10 cellular contexts compared by ENCODE assay signal in the genomic region with DNA sequence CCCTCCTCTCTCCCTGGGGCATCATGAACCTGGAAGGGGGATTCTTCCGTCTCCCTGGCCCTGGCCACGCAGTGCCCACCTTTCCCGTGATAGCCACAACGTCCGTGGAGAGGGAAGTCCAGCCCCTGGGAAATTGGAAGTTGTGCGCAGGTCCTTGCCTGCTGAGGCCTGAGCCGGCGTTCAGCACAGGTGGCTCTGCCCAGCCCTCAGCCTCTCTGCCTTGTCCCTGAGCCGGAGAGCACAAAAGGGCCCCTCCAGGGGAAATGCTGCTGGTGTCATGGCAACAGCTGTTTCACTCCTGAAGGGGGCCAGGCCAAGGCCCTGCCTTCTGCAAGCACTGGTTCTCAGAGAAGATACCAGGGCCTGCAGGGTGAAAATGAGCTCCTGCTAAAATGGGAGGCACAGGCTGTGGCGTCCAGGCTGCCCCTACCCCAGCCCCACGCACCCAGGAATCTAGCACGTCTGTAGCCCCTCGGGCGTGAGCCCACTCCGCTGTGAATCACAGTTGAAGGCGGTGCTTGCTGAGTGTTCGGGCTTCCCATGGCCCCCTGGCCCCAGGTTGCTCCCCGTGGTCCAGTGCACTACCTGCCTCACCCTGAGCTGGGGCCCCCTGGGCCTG.
DNase-seq lines count a peak whose midpoint lies in the region; ATAC-seq and TF ChIP-seq lines count a peak whose summit lies in the region.
"Had no signal": no experiment of that assay in that cellular context is flagged by ENCODE, and none has a peak within 500 bp of the region (broad histone marks: within the 10 kb centered on the region; RNA-seq: fewer than 3 reads in every experiment).

No MANE protein-coding gene starts in this region.

- TF ChIP-seq CTCF in coronary artery (IDR thresholded peaks at IDR 0.05) (no peak), spleen (IDR thresholded peaks at IDR 0.05 in 8 of 11, conservative IDR thresholded peaks at IDR 0.05 in 3 of 11) (no peak), GM10248 (IDR thresholded peaks at IDR 0.05; ENCODE audit: control extremely low read depth, extremely low read depth, low read depth, missing control alignments) (no peak), smooth muscle cell (IDR thresholded peaks at IDR 0.05; ENCODE audit: borderline replicate concordance, insufficient read depth, poor library complexity, severe bottlenecking) (no peak)

- H3K27ac ChIP-seq in coronary artery (no peak overlapping the region), spleen (no peak overlapping the region), smooth muscle cell (ENCODE audit: low read depth) (no peak overlapping the region)
- H3K27ac ChIP-seq: adrenal gland, suprapubic skin had no signal

- no peaks in the 10 kb centered on the region for H4K20me1 ChIP-seq in smooth muscle cell (ENCODE audit: low read depth)

- H3K9ac ChIP-seq in smooth muscle cell (ENCODE audit: low read depth): no peak overlapping the region

- no peak for TF ChIP-seq POLR2A in spleen (IDR thresholded peaks at IDR 0.05)

- peaks cover 0 to 27% (median 0%) of the 10 kb centered on the region in 7 donors for H3K27me3 ChIP-seq in spleen (replicated peaks in 1 of 7)
- H3K27me3 ChIP-seq in smooth muscle cell (ENCODE audit: low read depth): peaks cover 3% of the 10 kb centered on the region
- H3K27me3 ChIP-seq: adrenal gland had no signal

- DNase-seq in coronary artery (ENCODE audit: low spot score): peak; percentile 40
- peak; percentile 67 for DNase-seq in spleen
- no peak for DNase-seq in HT-29 (ENCODE audit: low spot score)
- DNase-seq in GM10248 (ENCODE audit: extremely low spot score): no peak
- no peak for DNase-seq in smooth muscle cell (lab: John Stamatoyannopoulos, UW; ENCODE audit: unreplicated experiment)

- intact Hi-C loops in spleen (cut with DNase I; ENCODE audit: low total_unique reads): no loop called here

- CTCF ChIA-PET in GM10248 (lab: Yijun Ruan, JAX): interaction anchor here (1.0 to 4.7 kb wide), 13 partner anchors 9 to 733 kb away, joined by 3 to 88 read pairs (median 13); partner anchors contain the start of gene MMP17

- H2AFZ ChIP-seq in smooth muscle cell (ENCODE audit: low read depth): no peak overlapping the region

- 77 to 86% (median 79%) methylated on average over 12 to 18 of the region's 18 CpGs for WGBS in spleen, 5 donors
- 88% methylated on average over 18 of the region's 18 CpGs for WGBS in smooth muscle cell (ENCODE audit: low lambda C conversion rate)

- H3K4me2 ChIP-seq in smooth muscle cell: no peak overlapping the region

- H3F3A ChIP-seq in smooth muscle cell (ENCODE audit: low read depth): no peaks in the 10 kb centered on the region

- no peaks in the 10 kb centered on the region for H3K36me3 ChIP-seq in spleen
- no peaks in the 10 kb centered on the region for H3K36me3 ChIP-seq in smooth muscle cell (ENCODE audit: low read depth)
- H3K36me3 ChIP-seq: adrenal gland, suprapubic skin had no signal

- no peaks in the 10 kb centered on the region for H3K79me2 ChIP-seq in smooth muscle cell (ENCODE audit: low read depth)

- peaks cover 0 to 46% (median 10%) of the 10 kb centered on the region in 6 donors for H3K4me1 ChIP-seq in spleen
- H3K4me1 ChIP-seq in smooth muscle cell (ENCODE audit: low read depth): no peaks in the 10 kb centered on the region
- H3K4me1 ChIP-seq: Caco-2 had no signal

- H3K9me3 ChIP-seq in spleen: no peaks in the 10 kb centered on the region
- H3K9me3 ChIP-seq in smooth muscle cell (replicated peaks; ENCODE audit: low read depth): no peaks in the 10 kb centered on the region
- H3K9me3 ChIP-seq: adrenal gland, Caco-2, suprapubic skin had no signal

- POLR2A ChIA-PET in GM10248 (lab: Yijun Ruan, JAX): no interaction called here

- ATAC-seq in GM18909 (IDR thresholded peaks at IDR 0.05; ENCODE audit: poor library complexity, unreplicated experiment) (peak; percentile 50), HG02973 (IDR thresholded peaks at IDR 0.05; ENCODE audit: unreplicated experiment) (peak; percentile 36)

- no peak overlapping the region for H3K4me3 ChIP-seq in coronary artery
- no peak overlapping the region for H3K4me3 ChIP-seq in spleen
- no peak overlapping the region for H3K4me3 ChIP-seq in smooth muscle cell
- H3K4me3 ChIP-seq: adrenal gland, suprapubic skin had no signal

Comparison
In these comparisons a context has a peak if more than half of its experiments do, and no peak if none do; other contexts are left out.
1. DNase-seq: peak in coronary artery (single experiment) and spleen (single experiment); none in HT-29 (single experiment), GM10248 (single experiment) and smooth muscle cell (single experiment).